Comparison of ENCODE assay signal across 8 cellular contexts in genomic region chr7:115356139-115356746, GRCh38.
DNase-seq lines count a peak whose midpoint lies in the region; ATAC-seq and TF ChIP-seq lines count a peak whose summit lies in the region.

No MANE protein-coding gene starts in this region.

- POLR2A ChIA-PET in WTC11 (lab: Charles Lee) = no interaction called here
- POLR2A ChIA-PET in CD4-positive, alpha-beta T cell (lab: Charles Lee) = no interaction called here

- no peaks in the 10 kb centered on the region for H3K36me3 ChIP-seq in liver (ENCODE audit: control insufficient read depth in 4 of 4, insufficient read depth in 3 of 4, low read depth in 1 of 4, low read length in 3 of 4)

- no peak overlapping the region for H3K4me3 Mint-ChIP-seq in WTC11
- H3K4me3 Mint-ChIP-seq in CD4-positive, alpha-beta T cell = no peak overlapping the region

- no peaks in the 10 kb centered on the region for H3K9me3 ChIP-seq in liver (ENCODE audit: control insufficient read depth in 4 of 4, low read length in 3 of 4)
- H3K9me3 ChIP-seq in CD4-positive, alpha-beta T cell (ENCODE audit: control insufficient read depth, low read length) = no peaks in the 10 kb centered on the region

- H3K4me1 Mint-ChIP-seq in WTC11 = no peaks in the 10 kb centered on the region
- no peaks in the 10 kb centered on the region for H3K4me1 Mint-ChIP-seq in CD4-positive, alpha-beta T cell (ENCODE audit: low read depth)

- 23% methylated on average over 2 of the region's 2 CpGs for WGBS in liver

- H3K27me3 ChIP-seq in liver (ENCODE audit: control insufficient read depth in 4 of 4, insufficient read depth in 4 of 4, low read length in 3 of 4) = peaks cover 0 to 3% (median 0%) of the 10 kb centered on the region in 4 donors
- no peaks in the 10 kb centered on the region for H3K27me3 ChIP-seq in CD4-positive, alpha-beta T cell (ENCODE audit: control insufficient read depth, insufficient read depth, low read length)

- no peak overlapping the region for H3K4me3 ChIP-seq in liver (ENCODE audit: low read depth in 1 of 3, low read length in 3 of 3)

- H3K9ac ChIP-seq in liver (ENCODE audit: low read depth in 1 of 2, low read length in 2 of 2) = no peak overlapping the region

- DNase-seq in Daoy (ENCODE audit: low read depth) = peak; percentile 30
- DNase-seq in WTC11 (ENCODE audit: low spot score) = no peak
- no peak for DNase-seq in stimulated activated CD4-positive, alpha-beta T cell treated with anti-CD3 and anti-CD28 coated beads, Interleukin-15, amount 100 ng/mL, for 24 hours
- DNase-seq in NCI-H446 treated with DMSO at 0.1 percent for 48 hours (lab: John Stamatoyannopoulos, UW) = no peak
- DNase-seq in CD4-positive, alpha-beta T cell = no peak

- H3K36me3 Mint-ChIP-seq in WTC11 = no peaks in the 10 kb centered on the region
- no peaks in the 10 kb centered on the region for H3K36me3 Mint-ChIP-seq in CD4-positive, alpha-beta T cell (ENCODE audit: low read depth)

- intact Hi-C loops in CD4-positive, alpha-beta T cell (cut with DNase I, micrococcal nuclease) = no loop called here

- CTCF ChIA-PET in WTC11 (lab: Charles Lee) = no interaction called here
- CTCF ChIA-PET in CD4-positive, alpha-beta T cell (lab: Charles Lee) = no interaction called here

- no peaks in the 10 kb centered on the region for H3K4me1 ChIP-seq in liver (ENCODE audit: control insufficient read depth in 4 of 4, insufficient read depth in 4 of 4, low read length in 3 of 4)

- no peaks in the 10 kb centered on the region for H3K9me3 Mint-ChIP-seq in WTC11
- no peaks in the 10 kb centered on the region for H3K9me3 Mint-ChIP-seq in CD4-positive, alpha-beta T cell

- H3K27me3 Mint-ChIP-seq in WTC11 (ENCODE audit: low read depth) = no peaks in the 10 kb centered on the region
- H3K27me3 Mint-ChIP-seq in CD4-positive, alpha-beta T cell = no peaks in the 10 kb centered on the region

- no peak overlapping the region for H3K27ac ChIP-seq in liver (ENCODE audit: low read depth in 1 of 2, low read length in 2 of 2)
- H3K27ac ChIP-seq in CD4-positive, alpha-beta T cell (ENCODE audit: low read depth, low read length) = no peak overlapping the region

- TF ChIP-seq CTCF in WTC11 (IDR thresholded peaks at IDR 0.05) = no peak; the same call in 1 of the 2 replicates
- peak; percentile 40 for TF ChIP-seq CTCF in liver (IDR thresholded peaks at IDR 0.05; ENCODE audit: low read depth, low read length, missing input control)
- no peak for TF ChIP-seq CTCF in CD4-positive, alpha-beta T cell (IDR thresholded peaks at IDR 0.05)

- ATAC-seq in HG02885 (IDR thresholded peaks at IDR 0.05; ENCODE audit: poor library complexity, unreplicated experiment) (peak; percentile 50), WTC11 (peak; percentile 65), HG02970 (IDR thresholded peaks at IDR 0.05; ENCODE audit: low FRiP score, unreplicated experiment) (no peak)
- ATAC-seq in CD4-positive, alpha-beta T cell (ENCODE audit: poor library complexity) = no peak

- H3K27ac Mint-ChIP-seq in WTC11 = no peak overlapping the region
- no peak overlapping the region for H3K27ac Mint-ChIP-seq in CD4-positive, alpha-beta T cell

- TF ChIP-seq RAD21 in liver (IDR thresholded peaks at IDR 0.05) = peak; percentile 72

TF ChIP-seq in WTC11, 78 proteins besides CTCF, POLR2A, EP300 and RAD21 (continues in another document):
- TF ChIP-seq FOXP1 (CRISPR knock-in tag; IDR thresholded peaks at IDR 0.05; ENCODE audit: borderline replicate concordance) = no peak
- TF ChIP-seq, protein P1, sequence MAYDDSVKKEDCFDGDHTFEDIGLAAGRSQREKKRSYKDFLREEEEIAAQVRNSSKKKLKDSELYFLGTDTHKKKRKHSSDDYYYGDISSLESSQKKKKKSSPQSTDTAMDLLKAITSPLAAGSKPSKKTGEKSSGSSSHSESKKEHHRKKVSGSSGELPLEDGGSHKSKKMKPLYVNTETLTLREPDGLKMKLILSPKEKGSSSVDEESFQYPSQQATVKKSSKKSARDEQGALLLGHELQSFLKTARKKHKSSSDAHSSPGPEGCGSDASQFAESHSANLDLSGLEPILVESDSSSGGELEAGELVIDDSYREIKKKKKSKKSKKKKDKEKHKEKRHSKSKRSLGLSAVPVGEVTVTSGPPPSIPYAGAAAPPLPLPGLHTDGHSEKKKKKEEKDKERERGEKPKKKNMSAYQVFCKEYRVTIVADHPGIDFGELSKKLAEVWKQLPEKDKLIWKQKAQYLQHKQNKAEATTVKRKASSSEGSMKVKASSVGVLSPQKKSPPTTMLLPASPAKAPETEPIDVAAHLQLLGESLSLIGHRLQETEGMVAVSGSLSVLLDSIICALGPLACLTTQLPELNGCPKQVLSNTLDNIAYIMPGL (CRISPR knock-in tag; IDR thresholded peaks at IDR 0.05) = no peak
- TF ChIP-seq ZNF423 (CRISPR knock-in tag; IDR thresholded peaks at IDR 0.05) = no peak
- TF ChIP-seq SP1 (CRISPR knock-in tag; conservative IDR thresholded peaks at IDR 0.05) = no peak
- TF ChIP-seq ELF4 (CRISPR knock-in tag; IDR thresholded peaks at IDR 0.05; ENCODE audit: low read depth) = no peak
- no peak for TF ChIP-seq KAT7 (CRISPR knock-in tag; IDR thresholded peaks at IDR 0.05; ENCODE audit: borderline replicate concordance)
- TF ChIP-seq, protein P2, sequence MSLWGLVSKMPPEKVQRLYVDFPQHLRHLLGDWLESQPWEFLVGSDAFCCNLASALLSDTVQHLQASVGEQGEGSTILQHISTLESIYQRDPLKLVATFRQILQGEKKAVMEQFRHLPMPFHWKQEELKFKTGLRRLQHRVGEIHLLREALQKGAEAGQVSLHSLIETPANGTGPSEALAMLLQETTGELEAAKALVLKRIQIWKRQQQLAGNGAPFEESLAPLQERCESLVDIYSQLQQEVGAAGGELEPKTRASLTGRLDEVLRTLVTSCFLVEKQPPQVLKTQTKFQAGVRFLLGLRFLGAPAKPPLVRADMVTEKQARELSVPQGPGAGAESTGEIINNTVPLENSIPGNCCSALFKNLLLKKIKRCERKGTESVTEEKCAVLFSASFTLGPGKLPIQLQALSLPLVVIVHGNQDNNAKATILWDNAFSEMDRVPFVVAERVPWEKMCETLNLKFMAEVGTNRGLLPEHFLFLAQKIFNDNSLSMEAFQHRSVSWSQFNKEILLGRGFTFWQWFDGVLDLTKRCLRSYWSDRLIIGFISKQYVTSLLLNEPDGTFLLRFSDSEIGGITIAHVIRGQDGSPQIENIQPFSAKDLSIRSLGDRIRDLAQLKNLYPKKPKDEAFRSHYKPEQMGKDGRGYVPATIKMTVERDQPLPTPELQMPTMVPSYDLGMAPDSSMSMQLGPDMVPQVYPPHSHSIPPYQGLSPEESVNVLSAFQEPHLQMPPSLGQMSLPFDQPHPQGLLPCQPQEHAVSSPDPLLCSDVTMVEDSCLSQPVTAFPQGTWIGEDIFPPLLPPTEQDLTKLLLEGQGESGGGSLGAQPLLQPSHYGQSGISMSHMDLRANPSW (CRISPR knock-in tag; conservative IDR thresholded peaks at IDR 0.05; ENCODE audit: low read depth) = no peak

TF ChIP-seq in liver, 16 proteins besides CTCF, POLR2A, EP300 and RAD21:
- no peak for TF ChIP-seq GABPA (IDR thresholded peaks at IDR 0.05 in 1 of 2, conservative IDR thresholded peaks at IDR 0.05 in 1 of 2)
- no peak for TF ChIP-seq NR2F2 (IDR thresholded peaks at IDR 0.05)
- no peak for TF ChIP-seq JUND (IDR thresholded peaks at IDR 0.05)
- no peak for TF ChIP-seq MAX (IDR thresholded peaks at IDR 0.05)

Comparison
In these comparisons a context has a peak if more than half of its experiments do, and no peak if none do; other contexts are left out.
1. ATAC-seq: peak in HG02885 (single experiment) and WTC11 (single experiment); none in HG02970 (single experiment) and CD4-positive, alpha-beta T cell (single experiment).